ENCODE assay signal across 21 cellular contexts in the genomic region with DNA sequence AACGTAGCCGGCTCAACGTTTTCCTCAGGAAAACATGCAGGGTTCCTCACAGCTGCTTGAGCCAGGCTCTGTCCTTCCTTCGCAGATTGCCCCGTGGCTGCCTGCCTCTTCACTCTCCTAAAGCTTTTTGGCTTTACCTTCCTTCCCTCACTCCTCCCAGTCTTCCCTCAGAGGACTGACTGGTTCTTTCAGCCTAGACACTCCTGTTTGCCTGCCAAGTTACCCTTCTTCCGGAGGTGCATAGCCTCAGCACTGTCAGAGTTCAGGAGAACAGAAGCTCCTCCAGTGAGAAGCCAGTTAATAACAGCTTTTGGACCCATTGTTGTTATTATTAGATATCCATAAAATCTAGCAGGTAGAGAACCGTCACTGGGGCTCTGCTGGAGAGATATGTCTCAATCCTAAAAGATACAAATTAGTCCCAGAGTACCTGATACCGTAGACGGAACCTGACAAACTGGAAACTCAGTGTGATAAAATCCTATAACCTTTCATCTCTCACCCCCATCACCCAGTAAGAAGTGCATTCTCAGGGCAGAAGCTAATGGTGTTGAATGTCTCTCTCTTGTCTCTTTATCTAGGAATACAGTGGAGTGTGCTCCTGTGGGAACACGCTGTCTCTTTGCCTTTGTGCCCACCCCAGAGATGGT.
DNase-seq lines count a peak whose midpoint lies in the region; ATAC-seq and TF ChIP-seq lines count a peak whose summit lies in the region.
"Had no signal": no experiment of that assay in that cellular context is flagged by ENCODE, and none has a peak within 500 bp of the region (broad histone marks: within the 10 kb centered on the region; RNA-seq: fewer than 3 reads in every experiment).

No MANE protein-coding gene starts in this region.

- H3K79me2 ChIP-seq in H9 (ENCODE audit: insufficient read depth, low read length), result no peaks in the 10 kb centered on the region; the same call in 1 of the 2 replicates

- no peak overlapping the region for H4K8ac ChIP-seq in H9 (replicated peaks; ENCODE audit: insufficient read length, low read depth, low read length)

- H2BK20ac ChIP-seq in H9 (ENCODE audit: low read depth, low read length, poor library complexity, severe bottlenecking), result no peak overlapping the region

- H2AK5ac ChIP-seq in H9 (ENCODE audit: insufficient read length, low read length), result no peak overlapping the region

- TF ChIP-seq CTCF in H9 (conservative IDR thresholded peaks at IDR 0.05), result no peak
- no peak for TF ChIP-seq CTCF in esophagus muscularis mucosa (IDR thresholded peaks at IDR 0.05)

- H4K20me1 ChIP-seq in H9 (ENCODE audit: control insufficient read depth, insufficient read depth, insufficient read length), result no peaks in the 10 kb centered on the region

- no peak overlapping the region for H2BK5ac ChIP-seq in H9 (ENCODE audit: insufficient read length, low read length)

- H2BK12ac ChIP-seq in H9 (ENCODE audit: insufficient read length, low read depth, low read length), result no peak overlapping the region

- H3K4me3 ChIP-seq in esophagus muscularis mucosa, result no peak overlapping the region
- H3K4me3 ChIP-seq: SK-N-MC had no signal

- H3K36me3 ChIP-seq in esophagus muscularis mucosa, result peaks cover 0 to 48% (median 22%) of the 10 kb centered on the region in 4 donors

- no peak for TF ChIP-seq EP300 in esophagus muscularis mucosa (IDR thresholded peaks at IDR 0.05)

- peaks cover 33 to 52% of the 10 kb centered on the region in 2 experiments for H3K4me1 Mint-ChIP-seq in H9
- H3K4me1 Mint-ChIP-seq in stimulated activated effector memory CD8-positive, alpha-beta T cell treated with anti-CD3 and anti-CD28 coated beads, Interleukin-12 subunit alpha, Interleukin-12 subunit beta, amount 100 ng/mL, for 72 hours, result peaks cover 42% of the 10 kb centered on the region
- peaks cover 10 to 25% of the 10 kb centered on the region in 2 donors for H3K4me1 Mint-ChIP-seq in effector memory CD8-positive, alpha-beta T cell (ENCODE audit: low read depth in 2 of 2)

- no peak overlapping the region for H3K14ac ChIP-seq in H9 (ENCODE audit: insufficient read depth, low read length)

- no peak for ATAC-seq in stimulated activated effector memory CD8-positive, alpha-beta T cell treated with anti-CD3 and anti-CD28 coated beads, Interleukin-12 subunit alpha, Interleukin-12 subunit beta, amount 100 ng/mL, for 72 hours
- ATAC-seq in effector memory CD8-positive, alpha-beta T cell (replicated peaks), result no peak
- ATAC-seq in GM18511 (IDR thresholded peaks at IDR 0.05; ENCODE audit: unreplicated experiment), result no peak

- H3K4me3 Mint-ChIP-seq in H9, result no peak overlapping the region
- no peak overlapping the region for H3K4me3 Mint-ChIP-seq in stimulated activated effector memory CD8-positive, alpha-beta T cell treated with anti-CD3 and anti-CD28 coated beads, Interleukin-12 subunit alpha, Interleukin-12 subunit beta, amount 100 ng/mL, for 72 hours
- no peak overlapping the region for H3K4me3 Mint-ChIP-seq in effector memory CD8-positive, alpha-beta T cell
- H3K4me3 Mint-ChIP-seq: CD4-positive, alpha-beta T cell had no signal

- peaks cover 16 to 50% (median 47%) of the 10 kb centered on the region in 3 experiments; a peak in 6 of 7 replicates for H3K36me3 Mint-ChIP-seq in H9 (ENCODE audit: insufficient read depth in 1 of 3, low read depth in 3 of 3)
- H3K36me3 Mint-ChIP-seq in stimulated activated effector memory CD8-positive, alpha-beta T cell treated with anti-CD3 and anti-CD28 coated beads, Interleukin-12 subunit alpha, Interleukin-12 subunit beta, amount 100 ng/mL, for 72 hours, result peaks cover 87% of the 10 kb centered on the region
- H3K36me3 Mint-ChIP-seq in effector memory CD8-positive, alpha-beta T cell (ENCODE audit: insufficient read depth), result peaks cover 25% of the 10 kb centered on the region

- no peak overlapping the region for H3T11ph ChIP-seq in H9 (ENCODE audit: low read length)

- DNase-seq in H9, result no peak
- peak; percentile 68 for DNase-seq in cerebellar cortex (ENCODE audit: low spot score)
- peak; percentile 53 for DNase-seq in esophagus muscularis mucosa (ENCODE audit: extremely low spot score)
- DNase-seq in stimulated activated effector memory CD8-positive, alpha-beta T cell treated with anti-CD3 and anti-CD28 coated beads, Interleukin-12 subunit alpha, Interleukin-12 subunit beta, amount 100 ng/mL, for 72 hours (ENCODE audit: low spot score in 2 of 2), result no peak
- no peak for DNase-seq in activated CD8-positive, alpha-beta memory T cell treated with anti-CD3 and anti-CD28 coated beads, Interleukin-2, amount 50 U/mL, for 4 hours
- DNase-seq in effector memory CD8-positive, alpha-beta T cell, result no peak
- DNase-seq in dermis blood vessel endothelial cell, result no peak
- DNase-seq: CD4-positive, alpha-beta T cell; COR-L47; KBM-7; NCI-H1092 treated with DMSO at 0.1 percent for 48 hours; NCI-H1436 treated with DMSO at 0.1 percent for 48 hours; NCI-H2029; NCI-H345; NCI-H524; NCI-H774; NK-92 treated with Interleukin-12 subunit alpha and Interleukin-12 subunit beta, amount 100 ng/mL, for 24 hours; SHP77 treated with DMSO at 0.1 percent for 48 hours had no signal

- H3K27ac Mint-ChIP-seq in H9, result peak overlapping the region; percentile 52 to 97 (median 75); a peak in 6 of 7 replicates
- peak overlapping the region; percentile 52 for H3K27ac Mint-ChIP-seq in stimulated activated effector memory CD8-positive, alpha-beta T cell treated with anti-CD3 and anti-CD28 coated beads, Interleukin-12 subunit alpha, Interleukin-12 subunit beta, amount 100 ng/mL, for 72 hours
- no peak overlapping the region for H3K27ac Mint-ChIP-seq in effector memory CD8-positive, alpha-beta T cell
- H3K27ac Mint-ChIP-seq: CD4-positive, alpha-beta T cell had no signal

- H3K4me1 ChIP-seq in H9 (ENCODE audit: insufficient read depth, low read length), result peaks cover 5% of the 10 kb centered on the region; the same call in 1 of the 2 replicates
- H3K4me1 ChIP-seq in esophagus muscularis mucosa, result no peaks in the 10 kb centered on the region

- H2BK120ac ChIP-seq in H9 (ENCODE audit: low read depth, low read length, poor library complexity, severe bottlenecking), result no peak overlapping the region

- no peaks in the 10 kb centered on the region for H3K27me3 ChIP-seq in H9 (ENCODE audit: insufficient read depth, low read length)
- H3K27me3 ChIP-seq in esophagus muscularis mucosa, result no peaks in the 10 kb centered on the region

- H4K5ac ChIP-seq in H9 (ENCODE audit: insufficient read length, low read depth, low read length), result no peak overlapping the region

- TF ChIP-seq POLR2A in esophagus muscularis mucosa (IDR thresholded peaks at IDR 0.05; ENCODE audit: low read depth), result no peak

- no peak overlapping the region for H3K23ac ChIP-seq in H9 (ENCODE audit: insufficient read length, low read depth, low read length)

- no peaks in the 10 kb centered on the region for H3K9me3 Mint-ChIP-seq in H9
- H3K9me3 Mint-ChIP-seq in stimulated activated effector memory CD8-positive, alpha-beta T cell treated with anti-CD3 and anti-CD28 coated beads, Interleukin-12 subunit alpha, Interleukin-12 subunit beta, amount 100 ng/mL, for 72 hours, result no peaks in the 10 kb centered on the region
- no peaks in the 10 kb centered on the region for H3K9me3 Mint-ChIP-seq in effector memory CD8-positive, alpha-beta T cell
- H3K9me3 Mint-ChIP-seq: CD4-positive, alpha-beta T cell had no signal

- no peak overlapping the region for H3K9ac ChIP-seq in H9 (ENCODE audit: extremely low read depth, insufficient read length, low read length)

- H3K56ac ChIP-seq in H9 (ENCODE audit: insufficient read length, low read depth, low read length), result no peak overlapping the region

- no peak overlapping the region for H4K91ac ChIP-seq in H9 (ENCODE audit: insufficient read length, low read depth, low read length)

- H3K27ac ChIP-seq in H9 (ENCODE audit: insufficient read length, low read depth, low read length) (no peak overlapping the region), esophagus muscularis mucosa (replicated peaks in 1 of 4) (no peak overlapping the region)
- H3K27ac ChIP-seq: RWPE1, SK-N-MC had no signal

- intact Hi-C loops in esophagus muscularis mucosa (cut with DNase I), result no loop called here

- no peaks in the 10 kb centered on the region for H3K9me3 ChIP-seq in H9 (ENCODE audit: control insufficient read depth, low read depth, low read length)
- H3K9me3 ChIP-seq in esophagus muscularis mucosa, result no peaks in the 10 kb centered on the region

- H3K79me1 ChIP-seq in H9 (ENCODE audit: insufficient read depth, low read depth, low read length, poor library complexity, severe bottlenecking), result peaks cover 12% of the 10 kb centered on the region

- H3K18ac ChIP-seq in H9 (ENCODE audit: insufficient read length, low read depth, low read length), result no peak overlapping the region

- peaks cover 2% of the 10 kb centered on the region; the same call in 1 of the 2 replicates for H3K27me3 Mint-ChIP-seq in H9 (ENCODE audit: low read depth)
- no peaks in the 10 kb centered on the region for H3K27me3 Mint-ChIP-seq in effector memory CD8-positive, alpha-beta T cell
- H3K27me3 Mint-ChIP-seq: CD4-positive, alpha-beta T cell had no signal

- no peak overlapping the region for H2AFZ ChIP-seq in H9 (ENCODE audit: low read length)

- no peak overlapping the region for H3K4me2 ChIP-seq in H9 (ENCODE audit: insufficient read depth, insufficient read length, low read length)

- no CpG with 5 or more reads among the region's 10 CpGs for WGBS in H9 (ENCODE audit: extremely low coverage, insufficient read length, low lambda C conversion rate)
- WGBS in esophagus muscularis mucosa, result 92% methylated on average over 10 of the region's 10 CpGs

- H3K23me2 ChIP-seq in H9 (ENCODE audit: insufficient read length, low read depth, low read length, poor library complexity, severe bottlenecking), result no peaks in the 10 kb centered on the region

- no peak overlapping the region for H3K4ac ChIP-seq in H9 (ENCODE audit: low read depth, low read length)

- no peak overlapping the region for H2BK15ac ChIP-seq in H9 (ENCODE audit: low read depth, low read length)

Comparison
In these comparisons a context has a peak if more than half of its experiments do, and no peak if none do; other contexts are left out.
1. DNase-seq: peak in cerebellar cortex (single experiment) and esophagus muscularis mucosa (single experiment); none in H9 (single experiment), stimulated activated effector memory CD8-positive, alpha-beta T cell treated with anti-CD3 and anti-CD28 coated beads, Interleukin-12 subunit alpha, Interleukin-12 subunit beta, amount 100 ng/mL, for 72 hours (0 of 2), activated CD8-positive, alpha-beta memory T cell treated with anti-CD3 and anti-CD28 coated beads, Interleukin-2, amount 50 U/mL, for 4 hours (single experiment), effector memory CD8-positive, alpha-beta T cell (0 of 3) and dermis blood vessel endothelial cell (single experiment).
2. H3K27ac Mint-ChIP-seq: peak in H9 (3 of 3) and stimulated activated effector memory CD8-positive, alpha-beta T cell treated with anti-CD3 and anti-CD28 coated beads, Interleukin-12 subunit alpha, Interleukin-12 subunit beta, amount 100 ng/mL, for 72 hours (single experiment); none in effector memory CD8-positive, alpha-beta T cell (0 of 2).